13 cellular contexts compared by ENCODE assay signal in genomic region chr14:23077962-23078361, GRCh38. TPM values are rescaled to one million over a fixed set of nuclear protein-coding genes. Genes with fewer than 3 reads are reported as not detected.
DNase-seq lines count a peak whose midpoint lies in the region; ATAC-seq and TF ChIP-seq lines count a peak whose summit lies in the region.
"Had no signal": no experiment of that assay in that cellular context is flagged by ENCODE, and none has a peak within 500 bp of the region (broad histone marks: within the 10 kb centered on the region; RNA-seq: fewer than 3 reads in every experiment).

No MANE protein-coding gene starts in this region.

- H3K4me1 ChIP-seq in Peyer's patch (peaks cover 0 to 27% (median 0%) of the 10 kb centered on the region in 4 donors), esophagus muscularis mucosa (peaks cover 17 to 47% (median 38%) of the 10 kb centered on the region in 4 donors), gastrocnemius medialis (peaks cover under 1 to 23% of the 10 kb centered on the region in 2 donors)

- H3K27me3 Mint-ChIP-seq in CD14-positive monocyte (ENCODE audit: low read depth in 3 of 3), result no peaks in the 10 kb centered on the region

- no peaks in the 10 kb centered on the region for H3K9me3 Mint-ChIP-seq in CD14-positive monocyte
- H3K9me3 Mint-ChIP-seq: natural killer cell had no signal

- H3K4me1 Mint-ChIP-seq in CD14-positive monocyte, result peaks cover 28% of the 10 kb centered on the region

- no peak for DNase-seq in CD14-positive monocyte (ENCODE audit: low spot score)
- no peak for DNase-seq in Peyer's patch
- DNase-seq in esophagus muscularis mucosa (ENCODE audit: extremely low spot score), result no peak
- DNase-seq in gastrocnemius medialis, result no peak
- DNase-seq in NCI-H2227 (lab: John Stamatoyannopoulos, UW; ENCODE audit: unreplicated experiment), result no peak
- DNase-seq in cerebellum (ENCODE audit: low spot score), result no peak
- DNase-seq in NCI-H524 treated with DMSO at 0.1 percent for 48 hours (lab: John Stamatoyannopoulos, UW), result no peak
- DNase-seq: erythroblast, natural killer cell, NCI-H187 treated with DMSO at 0.1 percent for 48 hours, T-helper 2 cell had no signal

- H3K27ac Mint-ChIP-seq in CD14-positive monocyte, result peak overlapping the region; percentile 88 to 94 (median 90)
- H3K27ac Mint-ChIP-seq: natural killer cell had no signal

- TF ChIP-seq POLR2A in Peyer's patch (IDR thresholded peaks at IDR 0.05) (no peak), esophagus muscularis mucosa (IDR thresholded peaks at IDR 0.05; ENCODE audit: low read depth) (no peak), gastrocnemius medialis (IDR thresholded peaks at IDR 0.05) (no peak)

- 76% methylated on average over 5 of the region's 5 CpGs for WGBS in esophagus muscularis mucosa

- H3K4me3 Mint-ChIP-seq in CD14-positive monocyte, result no peak overlapping the region
- H3K4me3 Mint-ChIP-seq: natural killer cell had no signal

- H3K4me3 ChIP-seq in Peyer's patch (no peak overlapping the region), esophagus muscularis mucosa (no peak overlapping the region), gastrocnemius medialis (no peak overlapping the region)

- peaks cover 72 to 86% of the 10 kb centered on the region in 2 donors for H3K36me3 Mint-ChIP-seq in CD14-positive monocyte

- no peak for TF ChIP-seq EP300 in esophagus muscularis mucosa (IDR thresholded peaks at IDR 0.05)

- H3K9me3 ChIP-seq in Peyer's patch (no peaks in the 10 kb centered on the region), esophagus muscularis mucosa (no peaks in the 10 kb centered on the region), gastrocnemius medialis (no peaks in the 10 kb centered on the region)
- H3K9me3 ChIP-seq: Caco-2 had no signal

- H3K27me3 ChIP-seq in Peyer's patch, result no peaks in the 10 kb centered on the region
- no peaks in the 10 kb centered on the region for H3K27me3 ChIP-seq in esophagus muscularis mucosa
- no peaks in the 10 kb centered on the region for H3K27me3 ChIP-seq in gastrocnemius medialis

- in situ Hi-C loops in gastrocnemius medialis (cut with MboI; ENCODE audit: low sequenced_read_pairs in 4 of 4), result no loop called here

- H3K36me3 ChIP-seq in Peyer's patch (peaks cover 0 to 99% (median 3%) of the 10 kb centered on the region in 3 donors), esophagus muscularis mucosa (peaks cover 88 to 100% (median 99%) of the 10 kb centered on the region in 4 donors), gastrocnemius medialis (peaks cover 6 to 90% of the 10 kb centered on the region in 2 donors)

- H3K27ac ChIP-seq in Peyer's patch (peak overlapping the region in 3 of 4 donors; percentile 28 to 72 (median 66)), esophagus muscularis mucosa (replicated peaks in 1 of 4) (peak overlapping the region; percentile 58 to 64 (median 62)), gastrocnemius medialis (peak overlapping the region; percentile 71 to 87 (median 84))

- no peak for ATAC-seq in gastrocnemius medialis
- no peak for ATAC-seq in GM18858 (IDR thresholded peaks at IDR 0.05; ENCODE audit: unreplicated experiment)

- no peak for TF ChIP-seq CTCF in CD14-positive monocyte (IDR thresholded peaks at IDR 0.05)
- no peak for TF ChIP-seq CTCF in Peyer's patch (IDR thresholded peaks at IDR 0.05)
- no peak for TF ChIP-seq CTCF in esophagus muscularis mucosa (IDR thresholded peaks at IDR 0.05)
- TF ChIP-seq CTCF in gastrocnemius medialis (IDR thresholded peaks at IDR 0.05 in 4 of 5, conservative IDR thresholded peaks at IDR 0.05 in 1 of 5), result no peak

- intact Hi-C loops in CD14-positive monocyte (cut with micrococcal nuclease) (loop anchor here in 1 of 2 donors (5.0 kb wide), 2 partner anchors 34 to 104 kb away; partner anchors contain the start of gene SLC7A8), esophagus muscularis mucosa (cut with DNase I) (no loop called here), gastrocnemius medialis (cut with DNase I; ENCODE audit: low total_unique reads) (loop anchor here (2.0 to 5.0 kb wide), 2 partner anchors 17 to 219 kb away; partner anchors contain the start of genes ACIN1 and C14orf119)

RNA-seq across cellular contexts. Expression of gene ACIN1, which starts 17.0 kb away (rescaled TPM):
- polyA plus RNA-seq in CD14-positive monocyte, result 1 to 10 TPM; 2.8 to 5.4 TPM
- total RNA-seq in Peyer's patch (100 to 1,000 TPM; 130 to 281 (median 238) TPM), esophagus muscularis mucosa (100 to 1,000 TPM in 1 of 4 donors, 10 to 100 TPM in 3; 60.1 to 101 (median 89.5) TPM), gastrocnemius medialis (10 to 100 TPM; 61.9 to 74.8 (median 70.6) TPM), cerebellum (111 TPM)

RNA-seq across cellular contexts. Expression of gene C14orf119, which starts 17.3 kb away (rescaled TPM):
- polyA plus RNA-seq in CD14-positive monocyte, result 100 to 1,000 TPM; 106 to 110 TPM
- 10 to 100 TPM in 3 of 4 donors, 1 to 10 TPM in 1; 5.0 to 30.3 (median 18.8) TPM for total RNA-seq in Peyer's patch
- total RNA-seq in esophagus muscularis mucosa, result 10 to 100 TPM; 21.2 to 42.5 (median 34.0) TPM
- total RNA-seq in gastrocnemius medialis, result 10 to 100 TPM in 3 of 4 donors, 1 to 10 TPM in 1; 9.5 to 28.8 (median 13.8) TPM
- 16.2 TPM for total RNA-seq in cerebellum

RNA-seq across cellular contexts. Expression of gene CDH24, which starts 20.6 kb away (rescaled TPM):
- polyA plus RNA-seq in CD14-positive monocyte, result under 1 TPM in 1 of 2 donors, not detected in 1; 0.14 TPM
- total RNA-seq in Peyer's patch, result 10 to 100 TPM in 1 of 4 donors, 1 to 10 TPM in 3; 1.1 to 12.4 (median 5.5) TPM
- total RNA-seq in esophagus muscularis mucosa, result 1 to 10 TPM; 2.5 to 5.9 (median 3.6) TPM
- 1 to 10 TPM in 1 of 4 donors, under 1 TPM in 3; 0.36 to 1.7 (median 0.58) TPM for total RNA-seq in gastrocnemius medialis
- 17.5 TPM for total RNA-seq in cerebellum

RNA-seq across cellular contexts. Expression of gene CIROP, which starts 26.8 kb away (rescaled TPM):
- not detected for polyA plus RNA-seq in CD14-positive monocyte
- total RNA-seq in Peyer's patch (not detected), esophagus muscularis mucosa (under 1 TPM in 1 of 4 donors, not detected in 3; 0.19 TPM), gastrocnemius medialis (not detected), cerebellum (not detected)
- total RNA-seq: Caco-2, natural killer cell had no signal

RNA-seq across cellular contexts. Expression of gene PSMB11, which starts 36.0 kb away (rescaled TPM):
- polyA plus RNA-seq in CD14-positive monocyte, result not detected
- total RNA-seq in Peyer's patch, result not detected
- not detected for total RNA-seq in esophagus muscularis mucosa
- not detected for total RNA-seq in gastrocnemius medialis
- total RNA-seq in cerebellum, result not detected
- total RNA-seq: Caco-2, natural killer cell had no signal
